In genomic region chr19:53537126-53537522, GRCh38 we compare ENCODE assay signal across 8 cellular contexts. TPM values are rescaled to one million over a fixed set of nuclear protein-coding genes. Genes with fewer than 3 reads are reported as not detected.
DNase-seq lines count a peak whose midpoint lies in the region; ATAC-seq, FAIRE-seq and TF ChIP-seq lines count a peak whose summit lies in the region.

No MANE protein-coding gene starts in this region.

- H3K9ac ChIP-seq in ES-I3 (ENCODE audit: low read depth, low read length), result peak overlapping the region; percentile 52; the same call in 1 of the 2 replicates
- H3K9ac ChIP-seq in IMR-90 (ENCODE audit: low read depth, low read length), result peak overlapping the region; percentile 5; the same call in 1 of the 2 replicates

- no peak for TF ChIP-seq RAD21 in IMR-90 (IDR thresholded peaks at IDR 0.05; ENCODE audit: low read length)

- no peaks in the 10 kb centered on the region for H3K9me1 ChIP-seq in IMR-90 (ENCODE audit: insufficient read depth, low read length)

- POLR2A ChIA-PET in IMR-90 (lab: Charles Lee; ENCODE audit: unreplicated experiment), result no interaction called here

- peak overlapping the region; percentile 76 for H3K4me3 ChIP-seq in IMR-90 (ENCODE audit: insufficient read depth, low read depth, low read length)
- H3K4me3 ChIP-seq in coronary artery, result peak overlapping the region; percentile 90
- H3K4me3 ChIP-seq in aorta (ENCODE audit: low read length in 2 of 2), result no peak overlapping the region

- peak overlapping the region; percentile 15 for H2AK9ac ChIP-seq in IMR-90 (replicated peaks; ENCODE audit: low read depth, low read length, poor library complexity)

- H3K4me1 Mint-ChIP-seq in nephron, result peaks cover 3% of the 10 kb centered on the region

- intact Hi-C loops in IMR-90 (cut with micrococcal nuclease) (no loop called here), aorta (cut with DNase I) (no loop called here)

- H3K79me1 ChIP-seq in IMR-90 (ENCODE audit: low read depth in 1 of 2, low read length in 2 of 2), result peaks cover 0 to 18% of the 10 kb centered on the region in 2 experiments; a peak in 2 of 4 replicates

- no peak overlapping the region for H2BK120ac ChIP-seq in IMR-90 (ENCODE audit: low read depth, low read length)

- no peaks in the 10 kb centered on the region for H4K20me1 ChIP-seq in IMR-90 (ENCODE audit: insufficient read depth, low read length)

- no peak overlapping the region for H2BK5ac ChIP-seq in IMR-90 (ENCODE audit: low read depth, low read length, poor library complexity, severe bottlenecking)

- 64% methylated on average over 8 of the region's 12 CpGs; no CpG with 5 or more reads in 1 of the 2 experiments for WGBS in IMR-90 (ENCODE audit: extremely low coverage in 2 of 2, insufficient read length in 1 of 2), 2 experiments
- 58 to 64% methylated on average over 12 of the region's 12 CpGs for WGBS in aorta, 2 donors

- no peaks in the 10 kb centered on the region for H3K9me3 Mint-ChIP-seq in nephron

- H3K56ac ChIP-seq in IMR-90 (ENCODE audit: extremely low read depth, insufficient read depth, low read length), result no peak overlapping the region

- H3K27me3 ChIP-seq in IMR-90 (ENCODE audit: control insufficient read depth, insufficient read depth, low read length) (no peaks in the 10 kb centered on the region), aorta (ENCODE audit: control insufficient read depth in 1 of 2, insufficient read depth in 2 of 2, low read length in 1 of 2) (no peaks in the 10 kb centered on the region)

- no peaks in the 10 kb centered on the region for H3K9me3 ChIP-seq in ES-I3 (ENCODE audit: control insufficient read depth, insufficient read depth, low read length)
- H3K9me3 ChIP-seq in IMR-90 (ENCODE audit: control insufficient read depth, insufficient read depth, low read length), result no peaks in the 10 kb centered on the region
- H3K9me3 ChIP-seq in aorta (ENCODE audit: control insufficient read depth, low read length), result no peaks in the 10 kb centered on the region

- H3K4ac ChIP-seq in IMR-90 (ENCODE audit: low read depth, low read length), result no peak overlapping the region

- H4K5ac ChIP-seq in IMR-90 (ENCODE audit: low read depth, low read length), result peak overlapping the region; percentile 56

- no peak for TF ChIP-seq POLR2A in IMR-90 (IDR thresholded peaks at IDR 0.05; ENCODE audit: low read depth, low read length)

- H3K4me2 ChIP-seq in IMR-90 (ENCODE audit: low read depth, low read length), result peak overlapping the region; percentile 82

- H3K23ac ChIP-seq in IMR-90 (ENCODE audit: low read depth, low read length), result no peak overlapping the region

- BruUV-seq in IMR-90 (replicated peaks; lab: Mats Ljungman, UMichigan), result no TSS peak

- peak overlapping the region in 2 of 3 experiments; percentile 93 to 95 for H3K27ac Mint-ChIP-seq in nephron

- H3K36me3 ChIP-seq in ES-I3 (ENCODE audit: insufficient read depth, low read length) (peaks cover 6% of the 10 kb centered on the region), IMR-90 (ENCODE audit: control insufficient read depth, insufficient read depth, low read length) (peaks cover 3% of the 10 kb centered on the region), aorta (ENCODE audit: control insufficient read depth in 1 of 2, insufficient read depth in 2 of 2, low read length in 1 of 2) (no peaks in the 10 kb centered on the region)

- no peak overlapping the region for H3K18ac ChIP-seq in IMR-90 (ENCODE audit: low read depth, low read length)

- H2AK5ac ChIP-seq in IMR-90 (ENCODE audit: low read depth, low read length), result no peak overlapping the region

- ATAC-seq in IMR-90 (ENCODE audit: low read depth) (no peak), aorta (ENCODE audit: low FRiP score) (no peak), GM19463 (IDR thresholded peaks at IDR 0.05; ENCODE audit: unreplicated experiment) (no peak)

- no peak overlapping the region for H2BK20ac ChIP-seq in IMR-90 (ENCODE audit: low read depth, low read length)

- H4K8ac ChIP-seq in IMR-90 (ENCODE audit: low read depth in 2 of 2, low read length in 2 of 2), result peak overlapping the region; percentile 17 to 95

- peak overlapping the region; percentile 95 to 99 (median 99) for H3K4me3 Mint-ChIP-seq in nephron

- CTCF ChIA-PET in IMR-90 (lab: Yijun Ruan, JAX), result interaction anchor here (1.2 kb wide), 1 partner anchor 38 kb away, joined by 3 read pairs; no protein-coding TSS in a partner anchor

- DNase-seq in IMR-90 (no peak), coronary artery (ENCODE audit: low spot score) (no peak), retina (no peak), aorta (no peak), HTR-8/SVneo (ENCODE audit: insufficient read length, low spot score) (no peak)

- H3K36me3 Mint-ChIP-seq in nephron (ENCODE audit: low read depth), result peaks cover 10% of the 10 kb centered on the region

- no peak for FAIRE-seq in HTR-8/SVneo (lab: Jason Lieb, UNC)

- H4K91ac ChIP-seq in IMR-90 (ENCODE audit: insufficient read depth, low read depth, low read length), result peak overlapping the region; percentile 71; the same call in 1 of the 2 replicates

- peak overlapping the region; percentile 97 for H2AFZ ChIP-seq in IMR-90 (replicated peaks; ENCODE audit: low read length, poor library complexity)

- no peak overlapping the region for H3K14ac ChIP-seq in IMR-90 (replicated peaks; ENCODE audit: low read depth, low read length)

- no peak for TF ChIP-seq CTCF in IMR-90 (conservative IDR thresholded peaks at IDR 0.05; ENCODE audit: low read depth, low read length)
- TF ChIP-seq CTCF in coronary artery (IDR thresholded peaks at IDR 0.05), result no peak
- no peak for TF ChIP-seq CTCF in nephron (IDR thresholded peaks at IDR 0.05; ENCODE audit: unreplicated experiment in 3 of 3)

- in situ Hi-C loops in IMR-90 (cut with MboI; ENCODE audit: low sequenced_read_pairs), result no loop called here

- H2BK15ac ChIP-seq in IMR-90 (ENCODE audit: low read depth, low read length), result no peak overlapping the region

- H3K27ac ChIP-seq in IMR-90 (ENCODE audit: insufficient read depth, low read length) (peak overlapping the region; percentile 18; the same call in 1 of the 2 replicates), coronary artery (peak overlapping the region; percentile 84 to 97), aorta (ENCODE audit: low read depth in 1 of 2, low read length in 2 of 2) (no peak overlapping the region)

- dilution Hi-C loops in IMR-90 (cut with HindIII; ENCODE audit: low sequenced_read_pairs, unreplicated experiment), result no loop called here

- H3K27me3 Mint-ChIP-seq in nephron (ENCODE audit: low read depth), result no peaks in the 10 kb centered on the region

- no peaks in the 10 kb centered on the region for H3K4me1 ChIP-seq in ES-I3 (ENCODE audit: insufficient read depth, low read length)
- H3K4me1 ChIP-seq in IMR-90 (ENCODE audit: control insufficient read depth, insufficient read depth, low read length), result 0 out of 2 replicates have a peak, but pooled peaks cover 2% of the 10 kb centered on the region
- H3K4me1 ChIP-seq in aorta (ENCODE audit: control insufficient read depth in 1 of 2, insufficient read depth in 2 of 2, low read length in 2 of 2), result no peaks in the 10 kb centered on the region

TF ChIP-seq in IMR-90, 13 proteins besides CTCF, POLR2A, EP300 and RAD21:
- TF ChIP-seq USF2 (IDR thresholded peaks at IDR 0.05; ENCODE audit: low read depth, low read length) (no peak), RCOR1 (IDR thresholded peaks at IDR 0.05; ENCODE audit: insufficient replicate concordance, low read length) (no peak), FOS (IDR thresholded peaks at IDR 0.05; ENCODE audit: low read depth, low read length) (no peak), SMC3 (IDR thresholded peaks at IDR 0.05; ENCODE audit: low read depth, low read length) (no peak), ELK1 (IDR thresholded peaks at IDR 0.05; ENCODE audit: borderline replicate concordance, low read depth, low read length) (no peak)
TF ChIP-seq in IMR-90: peak in this region for 0.

RNA-seq across cellular contexts. Expression of gene ZNF331, which starts 0.8 kb away (rescaled TPM):
- 11.1 and 12.2 TPM in 2 replicates for total RNA-seq in IMR-90 (2012; rRNA removed)
- 5.4 and 6.6 TPM in 2 replicates for polyA plus RNA-seq in IMR-90 (2012; rRNA removed)
- 2.5 and 2.6 TPM in 2 replicates for polyA plus RNA-seq in IMR-90 (2012; cell fraction: cytosol; rRNA removed)
- polyA plus RNA-seq in IMR-90 (2012; cell fraction: nucleus; rRNA removed; ENCODE audit: low replicate concordance), result 19.3 and 55.4 TPM in 2 replicates
- total RNA-seq in aorta, result 10 to 100 TPM; 21.4 to 59.6 TPM
- 10 to 100 TPM in 1 of 2 donors, 1 to 10 TPM in 1; 7.3 to 13.3 TPM for polyA plus RNA-seq in aorta

Comparison
In these comparisons a context has a peak if more than half of its experiments do, and no peak if none do; other contexts are left out.
1. H3K27ac ChIP-seq: peak in IMR-90 (single experiment) and coronary artery (2 of 2); none in aorta (0 of 2).
2. H3K4me3 ChIP-seq: peak in IMR-90 (single experiment) and coronary artery (single experiment); none in aorta (0 of 2).